28 cellular contexts compared by ENCODE assay signal in the genomic region with DNA sequence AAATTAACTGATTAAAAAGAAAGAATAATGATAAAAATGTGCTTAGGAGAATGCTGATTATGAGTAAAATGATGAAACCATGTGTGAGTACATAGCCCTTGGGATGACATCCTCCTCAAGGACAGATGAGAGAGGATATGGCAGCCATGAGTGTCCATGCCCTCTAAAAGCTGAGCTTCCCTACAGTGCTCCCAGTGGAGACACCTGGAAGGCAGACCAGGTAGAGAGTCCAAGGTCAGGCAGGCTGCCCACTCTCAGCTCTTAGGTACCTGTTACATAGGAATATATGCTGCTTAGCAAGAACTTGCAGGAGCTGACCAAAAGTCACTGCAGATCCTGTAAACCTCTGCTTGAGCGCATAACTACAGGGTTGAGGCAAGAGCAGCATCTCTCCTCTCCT.
"Had no signal": no experiment of that assay in that cellular context is flagged by ENCODE, and none has a peak within 500 bp of the region (broad histone marks: within the 10 kb centered on the region; RNA-seq: fewer than 3 reads in every experiment).

No MANE protein-coding gene starts in this region.

- H3K9me3 Mint-ChIP-seq: nephron, neural crest cell, type B pancreatic cell had no signal

- H3K27me3 Mint-ChIP-seq: progenitor cell of endocrine pancreas; stimulated activated memory B cell treated with anti-CD40 and anti-IgM and Interleukin-4, amounts not matched to agents 10 μg/mL and 1 μg/mL and 100 μg/mL, for 72 hours; stimulated activated naive CD8-positive, alpha-beta T cell treated with anti-CD3 and anti-CD28 coated beads, Interleukin-15, amount 100 ng/mL, for 72 hours; type B pancreatic cell had no signal

- H3K4me3 Mint-ChIP-seq: immature natural killer cell; naive thymus-derived CD8-positive, alpha-beta T cell; nephron; neural crest cell; stimulated activated memory B cell treated with anti-CD40 and anti-IgM and Interleukin-4, amounts not matched to agents 10 μg/mL and 1 μg/mL and 100 μg/mL, for 72 hours; stimulated activated naive CD8-positive, alpha-beta T cell treated with anti-CD3 and anti-CD28 coated beads, Interleukin-15, amount 100 ng/mL, for 72 hours; type B pancreatic cell had no signal

- H3K4me1 ChIP-seq: left lung, lower lobe of right lung, right atrium auricular region, right lobe of liver, tibial nerve, uterus had no signal

- H3K36me3 ChIP-seq: left lung, lower lobe of right lung, neutrophil, ovary, right atrium auricular region, right lobe of liver, tibial nerve, uterus had no signal

- H3K4me2 ChIP-seq: smooth muscle cell had no signal

- FAIRE-seq: islet of Langerhans, kidney had no signal

- DNase-seq: hippocampal formation; immature natural killer cell; kidney; left colon; left lung; lower lobe of right lung; naive thymus-derived CD8-positive, alpha-beta T cell; occipital lobe; ovary; right lobe of liver; stimulated activated CD4-positive, alpha-beta T cell treated with anti-CD3 and anti-CD28 coated beads, Interleukin-1b, Interleukin-23, amount 100 ng/mL, for 48 hours; stimulated activated CD4-positive, alpha-beta T cell treated with anti-CD3 and anti-CD28 coated beads, Interleukin-2, amount 100 ng/mL, for 48 hours; stimulated activated CD4-positive, alpha-beta T cell treated with anti-CD3 and anti-CD28 coated beads, Interleukin-4, amount 100 ng/mL, for 4 hours; stimulated activated CD8-positive, alpha-beta memory T cell treated with anti-CD3 and anti-CD28 coated beads, Interleukin-4, amount 100 ng/mL, for 48 hours; stimulated activated naive CD4-positive, alpha-beta T cell treated with Interleukin-2 at 50 U/mL for 16 hours; stimulated activated naive CD8-positive, alpha-beta T cell treated with anti-CD3 and anti-CD28 coated beads, Interleukin-15, amount 100 ng/mL, for 72 hours; substantia nigra; uterus had no signal

- H3K4me3 ChIP-seq: left lung, lower lobe of right lung, ovary, right atrium auricular region, right lobe of liver, smooth muscle cell, tibial nerve, uterus had no signal

- H3K36me3 Mint-ChIP-seq: naive thymus-derived CD8-positive, alpha-beta T cell; stimulated activated memory B cell treated with anti-CD40 and anti-IgM and Interleukin-4, amounts not matched to agents 10 μg/mL and 1 μg/mL and 100 μg/mL, for 72 hours; type B pancreatic cell had no signal

- H3K27me3 ChIP-seq: left lung, neutrophil, right atrium auricular region, right lobe of liver, tibial nerve, uterus had no signal

- H3K9me3 ChIP-seq: left lung, lower lobe of right lung, neutrophil, ovary, right atrium auricular region, right lobe of liver, tibial nerve, uterus had no signal

- H3K27ac Mint-ChIP-seq: immature natural killer cell; naive thymus-derived CD8-positive, alpha-beta T cell; nephron; progenitor cell of endocrine pancreas; stimulated activated memory B cell treated with anti-CD40 and anti-IgM and Interleukin-4, amounts not matched to agents 10 μg/mL and 1 μg/mL and 100 μg/mL, for 72 hours; stimulated activated naive CD8-positive, alpha-beta T cell treated with anti-CD3 and anti-CD28 coated beads, Interleukin-15, amount 100 ng/mL, for 72 hours; type B pancreatic cell had no signal

- H3K4me1 Mint-ChIP-seq: immature natural killer cell; naive thymus-derived CD8-positive, alpha-beta T cell; nephron; stimulated activated memory B cell treated with anti-CD40 and anti-IgM and Interleukin-4, amounts not matched to agents 10 μg/mL and 1 μg/mL and 100 μg/mL, for 72 hours; stimulated activated naive CD8-positive, alpha-beta T cell treated with anti-CD3 and anti-CD28 coated beads, Interleukin-15, amount 100 ng/mL, for 72 hours had no signal

- H3K27ac ChIP-seq: left lung, lower lobe of right lung, neutrophil, ovary, right atrium auricular region, right lobe of liver, tibial nerve, uterus had no signal
